ENCODE assay signal across 1 cellular context in the genomic region with DNA sequence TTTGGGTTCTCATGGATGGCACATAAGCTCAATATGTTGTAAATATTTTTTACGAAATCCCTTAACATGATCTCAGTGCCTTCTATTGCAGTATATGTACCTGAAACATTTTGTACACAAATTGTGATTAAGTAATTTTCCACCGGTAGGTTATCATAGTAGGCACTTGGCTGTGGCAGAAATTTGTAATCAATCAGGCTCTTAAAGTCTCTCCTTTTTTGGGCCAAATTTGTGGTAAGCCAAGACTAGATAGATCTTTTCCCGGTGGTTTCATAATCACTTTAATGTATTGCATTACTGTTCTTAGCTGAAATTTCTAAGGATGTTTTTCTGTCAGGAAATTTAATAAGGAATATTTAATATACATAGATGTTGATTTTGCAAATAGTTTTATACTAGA.
TF ChIP-seq lines count a peak whose summit lies in the region.

No MANE protein-coding gene starts in this region.

TF ChIP-seq in GM12878, 131 proteins besides CTCF, POLR2A, EP300 and RAD21:
- no peak for TF ChIP-seq TCF7 (IDR thresholded peaks at IDR 0.05; ENCODE audit: borderline replicate concordance)
- TF ChIP-seq PAX5 (IDR thresholded peaks at IDR 0.05; ENCODE audit: borderline replicate concordance, low read depth, low read length), result no peak
- TF ChIP-seq GABPA (IDR thresholded peaks at IDR 0.05; ENCODE audit: low read depth), result no peak
- no peak for TF ChIP-seq GATAD2B (conservative IDR thresholded peaks at IDR 0.05; ENCODE audit: low read depth)
- no peak for TF ChIP-seq ZNF384 (IDR thresholded peaks at IDR 0.05; ENCODE audit: borderline replicate concordance, low read depth, low read length)
- TF ChIP-seq STAT3 (IDR thresholded peaks at IDR 0.05; ENCODE audit: low read depth, low read length), result no peak
- TF ChIP-seq ZNF274 (IDR thresholded peaks at IDR 0.05; ENCODE audit: insufficient read depth, insufficient read length), result no peak
- TF ChIP-seq SMAD5 (IDR thresholded peaks at IDR 0.05; ENCODE audit: low read depth), result no peak
- no peak for TF ChIP-seq BCL11A (IDR thresholded peaks at IDR 0.05; ENCODE audit: low read depth, low read length)
- TF ChIP-seq, protein P1, sequence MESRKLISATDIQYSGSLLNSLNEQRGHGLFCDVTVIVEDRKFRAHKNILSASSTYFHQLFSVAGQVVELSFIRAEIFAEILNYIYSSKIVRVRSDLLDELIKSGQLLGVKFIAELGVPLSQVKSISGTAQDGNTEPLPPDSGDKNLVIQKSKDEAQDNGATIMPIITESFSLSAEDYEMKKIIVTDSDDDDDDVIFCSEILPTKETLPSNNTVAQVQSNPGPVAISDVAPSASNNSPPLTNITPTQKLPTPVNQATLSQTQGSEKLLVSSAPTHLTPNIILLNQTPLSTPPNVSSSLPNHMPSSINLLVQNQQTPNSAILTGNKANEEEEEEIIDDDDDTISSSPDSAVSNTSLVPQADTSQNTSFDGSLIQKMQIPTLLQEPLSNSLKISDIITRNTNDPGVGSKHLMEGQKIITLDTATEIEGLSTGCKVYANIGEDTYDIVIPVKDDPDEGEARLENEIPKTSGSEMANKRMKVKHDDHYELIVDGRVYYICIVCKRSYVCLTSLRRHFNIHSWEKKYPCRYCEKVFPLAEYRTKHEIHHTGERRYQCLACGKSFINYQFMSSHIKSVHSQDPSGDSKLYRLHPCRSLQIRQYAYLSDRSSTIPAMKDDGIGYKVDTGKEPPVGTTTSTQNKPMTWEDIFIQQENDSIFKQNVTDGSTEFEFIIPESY (IDR thresholded peaks at IDR 0.05), result no peak
- TF ChIP-seq, protein P2, sequence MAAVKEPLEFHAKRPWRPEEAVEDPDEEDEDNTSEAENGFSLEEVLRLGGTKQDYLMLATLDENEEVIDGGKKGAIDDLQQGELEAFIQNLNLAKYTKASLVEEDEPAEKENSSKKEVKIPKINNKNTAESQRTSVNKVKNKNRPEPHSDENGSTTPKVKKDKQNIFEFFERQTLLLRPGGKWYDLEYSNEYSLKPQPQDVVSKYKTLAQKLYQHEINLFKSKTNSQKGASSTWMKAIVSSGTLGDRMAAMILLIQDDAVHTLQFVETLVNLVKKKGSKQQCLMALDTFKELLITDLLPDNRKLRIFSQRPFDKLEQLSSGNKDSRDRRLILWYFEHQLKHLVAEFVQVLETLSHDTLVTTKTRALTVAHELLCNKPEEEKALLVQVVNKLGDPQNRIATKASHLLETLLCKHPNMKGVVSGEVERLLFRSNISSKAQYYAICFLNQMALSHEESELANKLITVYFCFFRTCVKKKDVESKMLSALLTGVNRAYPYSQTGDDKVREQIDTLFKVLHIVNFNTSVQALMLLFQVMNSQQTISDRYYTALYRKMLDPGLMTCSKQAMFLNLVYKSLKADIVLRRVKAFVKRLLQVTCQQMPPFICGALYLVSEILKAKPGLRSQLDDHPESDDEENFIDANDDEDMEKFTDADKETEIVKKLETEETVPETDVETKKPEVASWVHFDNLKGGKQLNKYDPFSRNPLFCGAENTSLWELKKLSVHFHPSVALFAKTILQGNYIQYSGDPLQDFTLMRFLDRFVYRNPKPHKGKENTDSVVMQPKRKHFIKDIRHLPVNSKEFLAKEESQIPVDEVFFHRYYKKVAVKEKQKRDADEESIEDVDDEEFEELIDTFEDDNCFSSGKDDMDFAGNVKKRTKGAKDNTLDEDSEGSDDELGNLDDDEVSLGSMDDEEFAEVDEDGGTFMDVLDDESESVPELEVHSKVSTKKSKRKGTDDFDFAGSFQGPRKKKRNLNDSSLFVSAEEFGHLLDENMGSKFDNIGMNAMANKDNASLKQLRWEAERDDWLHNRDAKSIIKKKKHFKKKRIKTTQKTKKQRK (IDR thresholded peaks at IDR 0.05; ENCODE audit: low read depth, low read length), result no peak
- TF ChIP-seq MTA2 (IDR thresholded peaks at IDR 0.05; ENCODE audit: low read depth), result no peak
- no peak for TF ChIP-seq SMAD1 (IDR thresholded peaks at IDR 0.05; ENCODE audit: low read depth, partially characterized antibody)
- TF ChIP-seq, protein P3, sequence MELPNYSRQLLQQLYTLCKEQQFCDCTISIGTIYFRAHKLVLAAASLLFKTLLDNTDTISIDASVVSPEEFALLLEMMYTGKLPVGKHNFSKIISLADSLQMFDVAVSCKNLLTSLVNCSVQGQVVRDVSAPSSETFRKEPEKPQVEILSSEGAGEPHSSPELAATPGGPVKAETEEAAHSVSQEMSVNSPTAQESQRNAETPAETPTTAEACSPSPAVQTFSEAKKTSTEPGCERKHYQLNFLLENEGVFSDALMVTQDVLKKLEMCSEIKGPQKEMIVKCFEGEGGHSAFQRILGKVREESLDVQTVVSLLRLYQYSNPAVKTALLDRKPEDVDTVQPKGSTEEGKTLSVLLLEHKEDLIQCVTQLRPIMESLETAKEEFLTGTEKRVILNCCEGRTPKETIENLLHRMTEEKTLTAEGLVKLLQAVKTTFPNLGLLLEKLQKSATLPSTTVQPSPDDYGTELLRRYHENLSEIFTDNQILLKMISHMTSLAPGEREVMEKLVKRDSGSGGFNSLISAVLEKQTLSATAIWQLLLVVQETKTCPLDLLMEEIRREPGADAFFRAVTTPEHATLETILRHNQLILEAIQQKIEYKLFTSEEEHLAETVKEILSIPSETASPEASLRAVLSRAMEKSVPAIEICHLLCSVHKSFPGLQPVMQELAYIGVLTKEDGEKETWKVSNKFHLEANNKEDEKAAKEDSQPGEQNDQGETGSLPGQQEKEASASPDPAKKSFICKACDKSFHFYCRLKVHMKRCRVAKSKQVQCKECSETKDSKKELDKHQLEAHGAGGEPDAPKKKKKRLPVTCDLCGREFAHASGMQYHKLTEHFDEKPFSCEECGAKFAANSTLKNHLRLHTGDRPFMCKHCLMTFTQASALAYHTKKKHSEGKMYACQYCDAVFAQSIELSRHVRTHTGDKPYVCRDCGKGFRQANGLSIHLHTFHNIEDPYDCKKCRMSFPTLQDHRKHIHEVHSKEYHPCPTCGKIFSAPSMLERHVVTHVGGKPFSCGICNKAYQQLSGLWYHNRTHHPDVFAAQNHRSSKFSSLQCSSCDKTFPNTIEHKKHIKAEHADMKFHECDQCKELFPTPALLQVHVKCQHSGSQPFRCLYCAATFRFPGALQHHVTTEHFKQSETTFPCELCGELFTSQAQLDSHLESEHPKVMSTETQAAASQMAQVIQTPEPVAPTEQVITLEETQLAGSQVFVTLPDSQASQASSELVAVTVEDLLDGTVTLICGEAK (IDR thresholded peaks at IDR 0.05; ENCODE audit: borderline replicate concordance), result no peak
- no peak for TF ChIP-seq POLR2AphosphoS5 (IDR thresholded peaks at IDR 0.05; ENCODE audit: low read length)
- no peak for TF ChIP-seq POU2F2 (IDR thresholded peaks at IDR 0.05; ENCODE audit: borderline replicate concordance, low read depth, low read length)
